8 cellular contexts compared by ENCODE assay signal in the genomic region with DNA sequence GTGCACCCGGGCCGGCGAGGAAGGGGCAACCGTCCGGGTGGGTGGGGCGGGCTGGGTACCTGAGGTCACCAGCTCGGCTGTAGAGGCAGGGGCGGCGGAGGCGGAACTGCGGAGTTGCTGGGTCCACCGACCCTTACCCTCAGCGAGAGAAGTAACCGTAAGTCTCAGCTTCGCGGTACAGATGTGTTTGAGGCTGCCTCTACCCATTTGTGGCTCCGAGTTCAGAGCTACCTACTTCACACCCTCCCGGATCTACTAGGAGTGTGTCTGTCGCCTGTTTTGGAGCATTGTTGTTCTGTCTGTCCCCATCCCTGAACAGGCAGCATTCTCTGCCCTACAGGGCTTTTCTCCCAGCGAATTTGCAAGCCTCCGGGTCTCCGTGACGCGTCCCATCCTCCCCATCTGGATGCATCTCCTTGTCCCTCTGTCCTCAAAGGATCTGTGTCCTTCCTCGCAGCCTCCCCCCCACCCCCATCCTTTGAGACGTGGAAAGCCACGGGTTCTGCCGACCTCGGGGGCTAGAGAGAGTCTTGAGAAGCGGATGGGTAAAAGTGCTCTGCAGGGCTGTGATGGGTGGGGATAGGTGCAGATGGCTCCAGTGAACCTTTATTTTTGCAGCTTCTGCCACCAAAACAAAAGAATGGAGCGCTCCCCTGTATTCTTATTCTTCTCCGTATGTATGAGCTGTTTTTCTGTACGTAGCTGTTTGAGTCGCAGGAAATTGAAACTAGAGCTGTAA. TPM values are rescaled to one million over a fixed set of nuclear protein-coding genes. Genes with fewer than 3 reads are reported as not detected.
A peak's percentile ranks its signal among the peaks of the same experiment; 100 is the strongest.
DNase-seq lines count a peak whose midpoint lies in the region; ATAC-seq, FAIRE-seq and TF ChIP-seq lines count a peak whose summit lies in the region.

No MANE protein-coding gene starts in this region.

- H3K36me3 ChIP-seq in Caco-2 (ENCODE audit: control insufficient read depth, insufficient read depth, low read length) (peaks cover 1% of the 10 kb centered on the region; the same call in 1 of the 2 replicates), Panc1 (ENCODE audit: control insufficient read depth, insufficient read depth, low read length) (peaks cover 6% of the 10 kb centered on the region)

- BruUV-seq in Caco-2 (replicated peaks; lab: Mats Ljungman, UMichigan): no TSS peak
- no TSS peak for BruUV-seq in Panc1 (replicated peaks; lab: Mats Ljungman, UMichigan)

- FAIRE-seq in GM19239 (lab: Jason Lieb, UNC): peak; percentile 26

- CTCF ChIA-PET in Caco-2 (lab: Charles Lee) (interaction anchor here (1.1 to 2.4 kb wide), 3 partner anchors 112 to 201 kb away, joined by 3 to 25 read pairs (median 6); a partner anchor contains a TSS), Panc1 (lab: Charles Lee) (interaction anchor here (1.0 to 1.1 kb wide), 2 partner anchors 201 kb away, joined by 3 read pairs; a partner anchor contains a TSS)

- peak overlapping the region; percentile 94 for H3K27ac ChIP-seq in Panc1 (ENCODE audit: low read length)

- peaks cover 16% of the 10 kb centered on the region for H3K4me1 ChIP-seq in Caco-2
- peaks cover 17% of the 10 kb centered on the region for H3K4me1 ChIP-seq in Panc1 (ENCODE audit: control insufficient read depth, insufficient read depth, low read length)

- intact Hi-C loops in Caco-2 (cut with micrococcal nuclease; ENCODE audit: unreplicated experiment): loop anchor here (1.0 to 10.0 kb wide), 3 partner anchors 86 to 262 kb away; a partner anchor contains a TSS
- intact Hi-C loops in Panc1 (cut with micrococcal nuclease; ENCODE audit: unreplicated experiment): loop anchor here (2.0 kb wide), 1 partner anchor 46 kb away; no protein-coding TSS in a partner anchor
- intact Hi-C loops in posterior vena cava (cut with DNase I): loop anchor here in 1 of 2 donors (10.0 kb wide), 1 partner anchor 318 kb away; no protein-coding TSS in a partner anchor

- ATAC-seq in HG03159 (IDR thresholded peaks at IDR 0.05; ENCODE audit: unreplicated experiment): peak; percentile 35
- ATAC-seq in Panc1: peak; percentile 63

- no peaks in the 10 kb centered on the region for H3K9me3 Mint-ChIP-seq in Caco-2 (ENCODE audit: unreplicated experiment)

- peaks cover 14% of the 10 kb centered on the region for H3K36me3 Mint-ChIP-seq in Caco-2 (ENCODE audit: insufficient read depth, unreplicated experiment)

- no peak for TF ChIP-seq CTCF in Caco-2 (IDR thresholded peaks at IDR 0.05; ENCODE audit: insufficient read depth in 1 of 2, low read depth in 1 of 2, low read length in 1 of 2, severe bottlenecking in 1 of 2, unreplicated experiment in 1 of 2)
- no peak for TF ChIP-seq CTCF in Panc1 (IDR thresholded peaks at IDR 0.05)
- no peak for TF ChIP-seq CTCF in astrocyte of the cerebellum (IDR thresholded peaks at IDR 0.05; ENCODE audit: low read depth, low read length, missing control alignments)
- no peak for TF ChIP-seq CTCF in retinal pigment epithelial cell (conservative IDR thresholded peaks at IDR 0.05; ENCODE audit: low read depth, low read length)

- H3K27me3 ChIP-seq in Caco-2 (replicated peaks; ENCODE audit: control insufficient read depth, insufficient read depth, low read length) (no peaks in the 10 kb centered on the region), Panc1 (ENCODE audit: control insufficient read depth, insufficient read depth, low read length) (no peaks in the 10 kb centered on the region)

- peaks cover 13% of the 10 kb centered on the region for H3K4me1 Mint-ChIP-seq in Caco-2 (ENCODE audit: low read depth, unreplicated experiment)

- H3K9me3 ChIP-seq in Caco-2 (no peaks in the 10 kb centered on the region), Panc1 (ENCODE audit: control insufficient read depth, insufficient read depth, low read depth, low read length) (no peaks in the 10 kb centered on the region)

- POLR2A ChIA-PET in Caco-2 (lab: Charles Lee) (interaction anchor here (0.5 to 2.6 kb wide), 8 partner anchors 12 to 344 kb away, joined by 3 to 24 read pairs (median 4); a partner anchor contains a TSS), Panc1 (lab: Charles Lee) (interaction anchor here (0.6 to 1.1 kb wide), 4 partner anchors 17 to 282 kb away, joined by 3 to 5 read pairs (median 3); a partner anchor contains a TSS)

- H3K27me3 Mint-ChIP-seq in Caco-2 (ENCODE audit: insufficient read depth, unreplicated experiment): no peaks in the 10 kb centered on the region

- DNase-seq in Caco-2 (peak in 1 of 2 experiments; percentile 52), GM19239 (ENCODE audit: insufficient read length, low spot score) (no peak), Panc1 (ENCODE audit: low read depth, low spot score) (no peak), astrocyte of the cerebellum (ENCODE audit: low read depth) (no peak), hypothalamus (lab: John Stamatoyannopoulos, UW) (peak in 39 of 51 donors; percentile 5 to 87 (median 36)), retinal pigment epithelial cell (ENCODE audit: low read depth) (no peak), posterior vena cava (ENCODE audit: low spot score) (no peak)

- peak overlapping the region; percentile 99 for H3K27ac Mint-ChIP-seq in Caco-2 (ENCODE audit: unreplicated experiment)

- in situ Hi-C loops in Panc1 (cut with HindIII; ENCODE audit: low pct_unique_long_range_greater_than_20kb, low sequenced_read_pairs) (no loop called here), astrocyte of the cerebellum (cut with HindIII; ENCODE audit: low sequenced_read_pairs) (no loop called here)

- peak overlapping the region; percentile 98 for H3K4me3 Mint-ChIP-seq in Caco-2 (ENCODE audit: unreplicated experiment)

- H3K4me3 ChIP-seq in Caco-2 (ENCODE audit: low read depth, low read length): peak overlapping the region; percentile 94
- peak overlapping the region; percentile 94 for H3K4me3 ChIP-seq in Panc1 (ENCODE audit: low read depth in 2 of 2, low read length in 2 of 2)
- peak overlapping the region; percentile 62 for H3K4me3 ChIP-seq in astrocyte of the cerebellum (ENCODE audit: low read depth, low read length)
- H3K4me3 ChIP-seq in retinal pigment epithelial cell (ENCODE audit: low read length): peak overlapping the region; percentile 94

RNA-seq across cellular contexts. Expression of a gene that starts 0.8 kb away (rescaled TPM):
- total RNA-seq in Caco-2 (2022) (56.6 and 57.2 TPM in 2 replicates), Panc1 (2021; ENCODE audit: unreplicated experiment) (83.8 TPM), posterior vena cava (10 to 100 TPM; 54.9 to 59.3 TPM)
- 29.8 TPM for polyA plus RNA-seq in Panc1 (2012; ENCODE audit: insufficient read length)

RNA-seq across cellular contexts. Expression of a gene that starts 0.8 kb away (rescaled TPM):
- total RNA-seq in Caco-2 (2022) (50.3 and 54.4 TPM in 2 replicates), Panc1 (2021; ENCODE audit: unreplicated experiment) (50.1 TPM), posterior vena cava (10 to 100 TPM; 37.9 to 38.1 TPM)
- 39.4 TPM for polyA plus RNA-seq in Panc1 (2012; ENCODE audit: insufficient read length)

Comparison
In these comparisons a context has a peak if more than half of its experiments do, and no peak if none do; other contexts are left out.
1. DNase-seq: peak in hypothalamus (39 of 51); none in GM19239 (single experiment), Panc1 (single experiment), astrocyte of the cerebellum (single experiment), retinal pigment epithelial cell (single experiment) and posterior vena cava (single experiment).
2. Peak in every context shown above with its lines, with median percentiles within 50 percentile points of each other: H3K4me3 ChIP-seq.